26 cellular contexts compared by ENCODE assay signal in genomic region chr1:1089731-1090423, GRCh38. TPM values are rescaled to one million over a fixed set of nuclear protein-coding genes. Genes with fewer than 3 reads are reported as not detected.
A peak's percentile ranks its signal among the peaks of the same experiment; 100 is the strongest.
DNase-seq lines count a peak whose midpoint lies in the region; TF ChIP-seq lines count a peak whose summit lies in the region.
"Had no signal": no experiment of that assay in that cellular context is flagged by ENCODE, and none has a peak within 500 bp of the region (broad histone marks: within the 10 kb centered on the region; RNA-seq: fewer than 3 reads in every experiment).

No MANE protein-coding gene starts in this region.

- H3K36me3 Mint-ChIP-seq in endodermal cell (ENCODE audit: low read depth) (peaks cover 2% of the 10 kb centered on the region), osteocyte (ENCODE audit: unreplicated experiment) (no peaks in the 10 kb centered on the region)
- H3K36me3 Mint-ChIP-seq in T-helper 2 cell treated with Interferon-gamma antibody and Interleukin-4, amounts not matched to agents 5 μg/mL and 100 μg/mL, for 36 hours (ENCODE audit: low read depth) = no peaks in the 10 kb centered on the region

- DNase-seq in ELF-1 (ENCODE audit: low read depth, low spot score) = peak; percentile 2
- peak; percentile 42 for DNase-seq in endodermal cell
- peak; percentile 83 for DNase-seq in osteocyte (ENCODE audit: extremely low spot score, unreplicated experiment)
- no peak for DNase-seq in NCI-H526 treated with DMSO at 0.1 percent for 48 hours (lab: John Stamatoyannopoulos, UW)
- no peak for DNase-seq in DMS53 treated with DMSO at 0.1 percent for 48 hours (lab: John Stamatoyannopoulos, UW; ENCODE audit: unreplicated experiment)
- no peak for DNase-seq in T-helper 2 cell treated with Interferon-gamma antibody and Interleukin-4, amounts not matched to agents 5 μg/mL and 100 μg/mL, for 36 hours (ENCODE audit: low spot score)
- DNase-seq: activated CD4-positive, alpha-beta T cell treated with anti-CD3 and anti-CD28 coated beads for 4 hours; activated gamma-delta T cell treated with Interleukin-2 at 50 U/mL for 16 hours; amygdala; caudate nucleus; DMS79 treated with DMSO at 0.1 percent for 48 hours; HFFc6; NCI-H1048; NCI-H187 treated with DMSO at 0.1 percent for 48 hours; NCI-H2227 treated with DMSO at 0.1 percent for 48 hours; NCI-H774; psoas muscle; testis had no signal

- TF ChIP-seq CTCF in endodermal cell (conservative IDR thresholded peaks at IDR 0.05) (no peak), osteocyte (IDR thresholded peaks at IDR 0.05) (no peak)

- peaks cover 8% of the 10 kb centered on the region for H3K9me3 Mint-ChIP-seq in endodermal cell
- H3K9me3 Mint-ChIP-seq in osteocyte (ENCODE audit: unreplicated experiment) = no peaks in the 10 kb centered on the region
- no peaks in the 10 kb centered on the region for H3K9me3 Mint-ChIP-seq in T-helper 2 cell treated with Interferon-gamma antibody and Interleukin-4, amounts not matched to agents 5 μg/mL and 100 μg/mL, for 36 hours
- H3K9me3 Mint-ChIP-seq: HFFc6; stimulated activated effector memory CD8-positive, alpha-beta T cell treated with anti-CD3 and anti-CD28 coated beads, Interleukin-12 subunit alpha, Interleukin-12 subunit beta, amount 100 ng/mL, for 72 hours had no signal

- no peaks in the 10 kb centered on the region for H3K27me3 ChIP-seq in BLaER1
- no peaks in the 10 kb centered on the region for H3K27me3 ChIP-seq in endodermal cell (ENCODE audit: control insufficient read depth, insufficient read depth, low read length, poor library complexity, severe bottlenecking)
- H3K27me3 ChIP-seq: neural progenitor cell, testis had no signal

- H3K9ac ChIP-seq in BLaER1 (peak overlapping the region; percentile 77), endodermal cell (ENCODE audit: extremely low read depth, low read length, poor library complexity, severe bottlenecking) (no peak overlapping the region)
- H3K9ac ChIP-seq: neural progenitor cell had no signal

- peaks cover 92% of the 10 kb centered on the region for H3K4me1 ChIP-seq in BLaER1
- H3K4me1 ChIP-seq in endodermal cell (ENCODE audit: control insufficient read depth, insufficient read depth, low read length) = no peaks in the 10 kb centered on the region
- H3K4me1 ChIP-seq: neural progenitor cell, psoas muscle, testis had no signal

- peak overlapping the region; percentile 94 for H3K4me2 ChIP-seq in BLaER1
- H3K4me2 ChIP-seq: neural progenitor cell had no signal

- H3K27ac Mint-ChIP-seq in endodermal cell (no peak overlapping the region), osteocyte (ENCODE audit: unreplicated experiment) (no peak overlapping the region)
- no peak overlapping the region for H3K27ac Mint-ChIP-seq in T-helper 2 cell treated with Interferon-gamma antibody and Interleukin-4, amounts not matched to agents 5 μg/mL and 100 μg/mL, for 36 hours
- H3K27ac Mint-ChIP-seq: HFFc6; neural progenitor cell; stimulated activated effector memory CD8-positive, alpha-beta T cell treated with anti-CD3 and anti-CD28 coated beads, Interleukin-12 subunit alpha, Interleukin-12 subunit beta, amount 100 ng/mL, for 72 hours had no signal

- H3K36me3 ChIP-seq in BLaER1 = peaks cover 5% of the 10 kb centered on the region; the same call in 1 of the 2 replicates
- H3K36me3 ChIP-seq in endodermal cell (ENCODE audit: control insufficient read depth, insufficient read depth, low read length) = no peaks in the 10 kb centered on the region
- H3K36me3 ChIP-seq: neural progenitor cell had no signal

- no peaks in the 10 kb centered on the region for H3K9me3 ChIP-seq in BLaER1
- no peaks in the 10 kb centered on the region for H3K9me3 ChIP-seq in endodermal cell (ENCODE audit: control insufficient read depth, low read length)
- H3K9me3 ChIP-seq: mucosa of descending colon, psoas muscle, testis had no signal

- H3K4me3 ChIP-seq in BLaER1 (peak overlapping the region; percentile 59), endodermal cell (ENCODE audit: low read length) (no peak overlapping the region)
- H3K4me3 ChIP-seq: mucosa of descending colon, neural progenitor cell, psoas muscle, skin epidermis, testis had no signal

- no peaks in the 10 kb centered on the region for H3K27me3 Mint-ChIP-seq in endodermal cell (ENCODE audit: insufficient read depth)
- no peaks in the 10 kb centered on the region for H3K27me3 Mint-ChIP-seq in osteocyte (ENCODE audit: unreplicated experiment)
- H3K27me3 Mint-ChIP-seq in T-helper 2 cell treated with Interferon-gamma antibody and Interleukin-4, amounts not matched to agents 5 μg/mL and 100 μg/mL, for 36 hours (ENCODE audit: low read depth) = no peaks in the 10 kb centered on the region

- 91 to 96% methylated on average over 16 to 22 of the region's 22 CpGs for WGBS in endodermal cell (ENCODE audit: insufficient coverage in 1 of 2, insufficient read length in 1 of 2), 2 experiments

- H3K27ac ChIP-seq in BLaER1 = peak overlapping the region; percentile 84
- H3K27ac ChIP-seq in endodermal cell (ENCODE audit: low read depth, low read length) = no peak overlapping the region
- H3K27ac ChIP-seq: neural progenitor cell, psoas muscle, skin epidermis, testis had no signal

- H4K20me1 ChIP-seq in BLaER1 = peaks cover 42% of the 10 kb centered on the region

- no peak overlapping the region for H3K4me3 Mint-ChIP-seq in endodermal cell
- H3K4me3 Mint-ChIP-seq in osteocyte (ENCODE audit: unreplicated experiment) = no peak overlapping the region
- no peak overlapping the region for H3K4me3 Mint-ChIP-seq in T-helper 2 cell treated with Interferon-gamma antibody and Interleukin-4, amounts not matched to agents 5 μg/mL and 100 μg/mL, for 36 hours
- H3K4me3 Mint-ChIP-seq: HFFc6; neural progenitor cell; stimulated activated effector memory CD8-positive, alpha-beta T cell treated with anti-CD3 and anti-CD28 coated beads, Interleukin-12 subunit alpha, Interleukin-12 subunit beta, amount 100 ng/mL, for 72 hours had no signal

- no peaks in the 10 kb centered on the region for H3K4me1 Mint-ChIP-seq in endodermal cell
- no peaks in the 10 kb centered on the region for H3K4me1 Mint-ChIP-seq in osteocyte (ENCODE audit: unreplicated experiment)
- H3K4me1 Mint-ChIP-seq in T-helper 2 cell treated with Interferon-gamma antibody and Interleukin-4, amounts not matched to agents 5 μg/mL and 100 μg/mL, for 36 hours (ENCODE audit: low read depth) = no peaks in the 10 kb centered on the region

RNA-seq across cellular contexts. Expression of gene RNF223, which starts 15.8 kb away (rescaled TPM):
- total RNA-seq in endodermal cell = not detected
- not detected for polyA plus RNA-seq in endodermal cell (2013, experiment 1 of 2)
- not detected for polyA plus RNA-seq in endodermal cell (2013, experiment 2 of 2)
- not detected in 2 replicates for total RNA-seq in osteocyte
- total RNA-seq: HFFc6, HT1080, psoas muscle, Right ventricle myocardium inferior had no signal
- polyA plus RNA-seq: liver, psoas muscle had no signal

RNA-seq across cellular contexts. Expression of gene C1orf159, which starts 26.0 kb away (rescaled TPM):
- 10 to 100 TPM; 23.1 to 29.5 TPM for total RNA-seq in endodermal cell
- polyA plus RNA-seq in endodermal cell (2013, experiment 1 of 2) = 22.6 TPM
- 22.5 TPM for polyA plus RNA-seq in endodermal cell (2013, experiment 2 of 2)
- total RNA-seq in osteocyte = 16.9 and 17.9 TPM in 2 replicates

Comparison
In these comparisons a context has a peak if more than half of its experiments do, and no peak if none do; other contexts are left out.
1. DNase-seq: peak in ELF-1 (single experiment), endodermal cell (single experiment) and osteocyte (single experiment); none in NCI-H526 treated with DMSO at 0.1 percent for 48 hours (single experiment), DMS53 treated with DMSO at 0.1 percent for 48 hours (single experiment) and T-helper 2 cell treated with Interferon-gamma antibody and Interleukin-4, amounts not matched to agents 5 μg/mL and 100 μg/mL, for 36 hours (single experiment).